30 cellular contexts compared by ENCODE assay signal in the genomic region with DNA sequence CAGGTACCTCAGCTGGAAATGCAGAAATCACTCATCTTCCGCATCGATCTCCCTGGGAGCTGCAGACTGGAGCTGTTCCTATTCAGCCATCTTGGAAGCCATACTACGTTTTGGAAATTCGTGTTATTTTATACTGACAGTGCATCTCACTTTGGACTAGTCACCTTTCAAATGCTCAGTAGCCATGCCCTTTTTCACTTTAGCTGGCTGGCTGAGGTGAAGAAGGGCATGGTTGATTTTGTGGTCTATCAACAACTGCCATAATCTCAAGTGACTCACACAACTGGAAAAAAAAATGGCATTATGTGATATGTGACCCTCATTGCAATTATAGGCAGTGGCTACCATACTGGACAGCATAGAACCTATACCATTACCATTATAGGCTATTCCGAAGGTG.
"Had no signal": no experiment of that assay in that cellular context is flagged by ENCODE, and none has a peak within 500 bp of the region (broad histone marks: within the 10 kb centered on the region; RNA-seq: fewer than 3 reads in every experiment).

No MANE protein-coding gene starts in this region.

- H3K4me2 ChIP-seq: KMS-11, SK-N-SH had no signal

- H3K4me1 Mint-ChIP-seq: activated CD4-positive, alpha-beta T cell treated with anti-CD3 and anti-CD28 coated beads, Interleukin-2, amount 10 ng/mL, durations not matched to agents 24 days and 14 days; activated naive CD8-positive, alpha-beta T cell treated with anti-CD3 and anti-CD28 coated beads, Interleukin-2, amount 10 ng/mL, durations not matched to agents 7 days and 5 days had no signal

- H3K4me1 ChIP-seq: adrenal gland, body of pancreas, breast epithelium, Peyer's patch, SJSA1 had no signal

- H3K9me3 ChIP-seq: adrenal gland, body of pancreas, Peyer's patch, SK-N-SH had no signal

- H3K9ac ChIP-seq: KMS-11, SK-N-SH had no signal

- H3K27me3 ChIP-seq: body of pancreas, breast epithelium, Peyer's patch, SJSA1 had no signal

- H3K27me3 Mint-ChIP-seq: activated naive CD8-positive, alpha-beta T cell treated with anti-CD3 and anti-CD28 coated beads, Interleukin-2, amount 10 ng/mL, durations not matched to agents 7 days and 5 days had no signal

- H3K27ac ChIP-seq: adrenal gland, body of pancreas, breast epithelium, KMS-11, Peyer's patch, SJSA1 had no signal

- H3K36me3 Mint-ChIP-seq: activated naive CD8-positive, alpha-beta T cell treated with anti-CD3 and anti-CD28 coated beads, Interleukin-2, amount 10 ng/mL, durations not matched to agents 7 days and 5 days had no signal

- DNase-seq: activated CD4-positive, alpha-beta T cell treated with anti-CD3 and anti-CD28 coated beads, Interleukin-2, amount 10 ng/mL, durations not matched to agents 24 days and 14 days; activated CD4-positive, alpha-beta T cell treated with anti-CD3 and anti-CD28 coated beads, Interleukin-2, amount 50 U/mL, for 4 hours; activated CD8-positive, alpha-beta memory T cell treated with anti-CD3 and anti-CD28 coated beads for 24 hours; activated CD8-positive, alpha-beta memory T cell treated with anti-CD3 and anti-CD28 coated beads, Interleukin-2, amount 10 ng/mL, durations not matched to agents 7 days and 5 days; activated CD8-positive, alpha-beta memory T cell treated with anti-CD3 and anti-CD28 coated beads, Interleukin-2, amount 50 U/mL, for 48 hours; activated gamma-delta T cell treated with Interleukin-2 at 50 U/mL for 16 hours; activated naive CD4-positive, alpha-beta T cell treated with anti-CD3 and anti-CD28 coated beads for 36 hours; activated naive CD8-positive, alpha-beta T cell treated with anti-CD3 and anti-CD28 coated beads, Interleukin-2, amount 10 ng/mL, durations not matched to agents 7 days and 5 days; activated T-cell treated with anti-CD3 and anti-CD28 coated beads, Interleukin-2, amount 50 U/mL, for 1 hour; adrenal gland; body of pancreas; MV-4-11; NCI-H1092; NCI-H1436 treated with DMSO at 0.1 percent for 48 hours; NCI-H1694 treated with DMSO at 0.1 percent for 48 hours; NCI-H2029; NCI-H510A; NCI-H526; NCI-H748 treated with DMSO at 0.1 percent for 48 hours; NK-92 treated with Interleukin-12 subunit alpha and Interleukin-12 subunit beta, amount 100 ng/mL, for 24 hours; PC-3; Peyer's patch; RPMI8226; SHP77 treated with DMSO at 0.1 percent for 48 hours; SK-N-SH had no signal

- H3K27ac Mint-ChIP-seq: activated CD4-positive, alpha-beta T cell treated with anti-CD3 and anti-CD28 coated beads, Interleukin-2, amount 10 ng/mL, durations not matched to agents 24 days and 14 days; activated CD8-positive, alpha-beta memory T cell treated with anti-CD3 and anti-CD28 coated beads, Interleukin-2, amount 10 ng/mL, durations not matched to agents 7 days and 5 days; activated naive CD4-positive, alpha-beta T cell treated with anti-CD3 and anti-CD28 coated beads for 36 hours; activated naive CD8-positive, alpha-beta T cell treated with anti-CD3 and anti-CD28 coated beads, Interleukin-2, amount 10 ng/mL, durations not matched to agents 7 days and 5 days; T-helper 1 cell treated with Interleukin-12 subunit alpha and Interleukin-12 subunit beta and Interleukin-4 antibody, amounts not matched to agents 30 μg/mL and 1 μg/mL, for 36 hours; T-helper 2 cell treated with Interferon-gamma antibody and Interleukin-4, amounts not matched to agents 5 μg/mL and 100 μg/mL, for 36 hours had no signal

- H3K4me3 Mint-ChIP-seq: activated CD4-positive, alpha-beta T cell treated with anti-CD3 and anti-CD28 coated beads, Interleukin-2, amount 10 ng/mL, durations not matched to agents 24 days and 14 days; activated CD8-positive, alpha-beta memory T cell treated with anti-CD3 and anti-CD28 coated beads, Interleukin-2, amount 10 ng/mL, durations not matched to agents 7 days and 5 days; activated naive CD4-positive, alpha-beta T cell treated with anti-CD3 and anti-CD28 coated beads for 36 hours; activated naive CD8-positive, alpha-beta T cell treated with anti-CD3 and anti-CD28 coated beads, Interleukin-2, amount 10 ng/mL, durations not matched to agents 7 days and 5 days; T-helper 1 cell treated with Interleukin-12 subunit alpha and Interleukin-12 subunit beta and Interleukin-4 antibody, amounts not matched to agents 30 μg/mL and 1 μg/mL, for 36 hours; T-helper 2 cell treated with Interferon-gamma antibody and Interleukin-4, amounts not matched to agents 5 μg/mL and 100 μg/mL, for 36 hours had no signal

- ATAC-seq: activated CD8-positive, alpha-beta memory T cell treated with anti-CD3 and anti-CD28 coated beads, Interleukin-2, amount 10 ng/mL, durations not matched to agents 7 days and 5 days; body of pancreas; PC-3 had no signal
